ENCODE assay signal across 17 cellular contexts in the genomic region with DNA sequence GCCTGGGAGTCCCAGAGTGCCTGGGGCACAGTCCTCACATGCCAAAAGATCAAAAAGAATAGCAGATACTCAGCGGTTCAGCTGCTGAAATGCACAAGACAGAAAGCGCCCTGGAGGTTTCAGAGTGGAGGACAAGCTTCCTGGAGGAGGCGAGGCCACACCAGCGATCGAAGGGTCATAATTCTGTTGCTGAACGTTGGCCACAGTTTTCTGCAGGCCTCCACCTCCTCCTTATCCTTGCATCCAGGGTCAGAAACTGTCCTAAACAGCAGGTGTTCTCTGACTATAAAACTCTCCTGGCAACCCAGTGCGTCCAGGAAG.
A peak's percentile ranks its signal among the peaks of the same experiment; 100 is the strongest.
DNase-seq lines count a peak whose midpoint lies in the region; ATAC-seq and TF ChIP-seq lines count a peak whose summit lies in the region.
"Had no signal": no experiment of that assay in that cellular context is flagged by ENCODE, and none has a peak within 500 bp of the region (broad histone marks: within the 10 kb centered on the region; RNA-seq: fewer than 3 reads in every experiment).

No MANE protein-coding gene starts in this region.

- H2AFZ ChIP-seq in neuronal stem cell (ENCODE audit: low read length): no peak overlapping the region

- no peak overlapping the region for H2BK12ac ChIP-seq in neuronal stem cell (ENCODE audit: low read length)

- no peak overlapping the region for H3K18ac ChIP-seq in neuronal stem cell (ENCODE audit: low read length)

- peak overlapping the region; percentile 21 for H3K27ac Mint-ChIP-seq in type B pancreatic cell
- H3K27ac Mint-ChIP-seq: CD8-positive, alpha-beta T cell had no signal

- no peak overlapping the region for H3K4me2 ChIP-seq in neuronal stem cell (ENCODE audit: insufficient read depth, low read length, poor library complexity, severe bottlenecking)

- DNase-seq in NCI-H2171 treated with DMSO at 0.1 percent for 48 hours (lab: John Stamatoyannopoulos, UW): peak; percentile 2
- DNase-seq in NCI-H2171 (lab: John Stamatoyannopoulos, UW): no peak
- DNase-seq in left colon: peak; percentile 51 to 55
- no peak for DNase-seq in neuronal stem cell (ENCODE audit: low spot score)
- DNase-seq in type B pancreatic cell (ENCODE audit: extremely low spot score, unreplicated experiment): no peak
- DNase-seq in right cardiac atrium: no peak
- DNase-seq: CD8-positive, alpha-beta T cell; COR-L47; DMS153; DMS79 treated with DMSO at 0.1 percent for 48 hours; EL; GDM1 had no signal

- no peak overlapping the region for H2BK120ac ChIP-seq in neuronal stem cell (ENCODE audit: low read depth, low read length)

- TF ChIP-seq CTCF in type B pancreatic cell (conservative IDR thresholded peaks at IDR 0.05): no peak

- no CpG with 5 or more reads among the region's 7 CpGs for WGBS in neuronal stem cell (ENCODE audit: extremely low coverage in 2 of 2, insufficient read length in 2 of 2, insufficient replicate concordance in 1 of 2), 2 donors
- WGBS in right cardiac atrium: 66% methylated on average over 7 of the region's 7 CpGs

- no peak overlapping the region for H3K14ac ChIP-seq in neuronal stem cell (ENCODE audit: low read length)

- ATAC-seq in left colon: peak; percentile 84
- no peak for ATAC-seq in GM19397 (IDR thresholded peaks at IDR 0.05; ENCODE audit: unreplicated experiment)
- no peak for ATAC-seq in right cardiac atrium
- no peak for ATAC-seq in HG03521 (IDR thresholded peaks at IDR 0.05; ENCODE audit: unreplicated experiment)
- ATAC-seq: CD8-positive, alpha-beta T cell; HCT116 had no signal

- H3K27ac ChIP-seq in neuronal stem cell (replicated peaks; ENCODE audit: low read length): no peak overlapping the region
- H3K27ac ChIP-seq in right cardiac atrium (ENCODE audit: low read length): no peak overlapping the region
- H3K27ac ChIP-seq: 22Rv1 had no signal

- intact Hi-C loops in left colon (cut with DNase I, micrococcal nuclease): no loop called here
- intact Hi-C loops in right cardiac atrium (cut with DNase I): no loop called here

- peak overlapping the region; percentile 49 for H2BK15ac ChIP-seq in neuronal stem cell (ENCODE audit: low read length)

- H3K9me3 Mint-ChIP-seq in type B pancreatic cell: no peaks in the 10 kb centered on the region

- peaks cover 25% of the 10 kb centered on the region for H3K4me1 Mint-ChIP-seq in type B pancreatic cell (ENCODE audit: unreplicated experiment)
- H3K4me1 Mint-ChIP-seq: CD14-positive monocyte had no signal

- H4K8ac ChIP-seq in neuronal stem cell (ENCODE audit: low read depth, low read length): no peak overlapping the region

- no peaks in the 10 kb centered on the region for H3K27me3 Mint-ChIP-seq in type B pancreatic cell

- H3K4me3 ChIP-seq in neuronal stem cell (ENCODE audit: low read length in 2 of 2) (no peak overlapping the region), right cardiac atrium (ENCODE audit: low read length) (no peak overlapping the region)

- peak overlapping the region; percentile 61 for H2AK5ac ChIP-seq in neuronal stem cell (ENCODE audit: low read depth, low read length)

- no peak overlapping the region for H3K23ac ChIP-seq in neuronal stem cell (ENCODE audit: low read depth, low read length, poor library complexity)

- no peak overlapping the region for H3K4ac ChIP-seq in neuronal stem cell (ENCODE audit: low read length)

- H3K36me3 Mint-ChIP-seq in type B pancreatic cell: no peaks in the 10 kb centered on the region
- H3K36me3 Mint-ChIP-seq: CD14-positive monocyte; CD8-positive, alpha-beta T cell had no signal

- H3K9ac ChIP-seq in neuronal stem cell (ENCODE audit: low read depth, low read length, poor library complexity): no peak overlapping the region

- no peak overlapping the region for H3K4me3 Mint-ChIP-seq in type B pancreatic cell
- H3K4me3 Mint-ChIP-seq: CD8-positive, alpha-beta T cell had no signal

- H3K27me3 ChIP-seq in neuronal stem cell (ENCODE audit: control insufficient read depth in 3 of 3, insufficient read depth in 3 of 3, low read depth in 1 of 3, low read length in 3 of 3): peaks cover 0 to 27% (median 2%) of the 10 kb centered on the region in 3 experiments
- H3K27me3 ChIP-seq in right cardiac atrium (ENCODE audit: control insufficient read depth, insufficient read depth): no peaks in the 10 kb centered on the region

- H3K9me3 ChIP-seq in neuronal stem cell (replicated peaks in 1 of 2; ENCODE audit: control insufficient read depth in 2 of 2, insufficient read depth in 1 of 2, low read depth in 1 of 2, low read length in 2 of 2): no peaks in the 10 kb centered on the region
- no peaks in the 10 kb centered on the region for H3K9me3 ChIP-seq in right cardiac atrium (ENCODE audit: control insufficient read depth, low read length)

- no peak overlapping the region for H2BK5ac ChIP-seq in neuronal stem cell (ENCODE audit: low read length)

- H3K4me1 ChIP-seq in neuronal stem cell (ENCODE audit: control insufficient read depth in 2 of 2, insufficient read depth in 1 of 2, low read depth in 1 of 2, low read length in 2 of 2) (no peaks in the 10 kb centered on the region), right cardiac atrium (ENCODE audit: control insufficient read depth, insufficient read depth, low read length) (no peaks in the 10 kb centered on the region)

- H3K79me1 ChIP-seq in neuronal stem cell (ENCODE audit: low read depth, low read length): no peaks in the 10 kb centered on the region

- no peaks in the 10 kb centered on the region for H3K36me3 ChIP-seq in neuronal stem cell (replicated peaks in 1 of 2; ENCODE audit: control insufficient read depth in 2 of 2, insufficient read depth in 2 of 2, low read length in 2 of 2)

- H4K91ac ChIP-seq in neuronal stem cell (ENCODE audit: low read depth, low read length, poor library complexity): no peak overlapping the region

Comparison
In these comparisons a context has a peak if more than half of its experiments do, and no peak if none do; other contexts are left out.
1. DNase-seq: peak in NCI-H2171 treated with DMSO at 0.1 percent for 48 hours (single experiment) and left colon (2 of 2); none in NCI-H2171 (single experiment), neuronal stem cell (single experiment), type B pancreatic cell (single experiment) and right cardiac atrium (0 of 3).